In genomic region chr17:77088455-77089117, GRCh38 we compare ENCODE assay signal across 1 cellular context.
TF ChIP-seq lines count a peak whose summit lies in the region.

No MANE protein-coding gene starts in this region.

TF ChIP-seq in HepG2, 621 proteins besides CTCF, POLR2A, EP300 and RAD21 (continued from another document):
- TF ChIP-seq BCLAF1 (IDR thresholded peaks at IDR 0.05): no peak
- peak; percentile 62; the same call in 1 of the 2 replicates for TF ChIP-seq ARID2 (CRISPR knock-in tag; IDR thresholded peaks at IDR 0.05; ENCODE audit: borderline replicate concordance)
- TF ChIP-seq ZKSCAN5 (CRISPR knock-in tag; IDR thresholded peaks at IDR 0.05): peak; percentile 61
- no peak for TF ChIP-seq FIP1L1 (IDR thresholded peaks at IDR 0.05; ENCODE audit: borderline replicate concordance, insufficient read depth, low read depth, low read length)
- no peak for TF ChIP-seq ZSCAN12 (CRISPR knock-in tag; IDR thresholded peaks at IDR 0.05)
- TF ChIP-seq NR2C2 (CRISPR knock-in tag; IDR thresholded peaks at IDR 0.05; ENCODE audit: borderline replicate concordance): peak; percentile 93
- no peak for TF ChIP-seq SP1 (IDR thresholded peaks at IDR 0.05)
- peak; percentile 78 for TF ChIP-seq SP1 (CRISPR knock-in tag; IDR thresholded peaks at IDR 0.05)
- TF ChIP-seq ZNF20 (CRISPR knock-in tag; IDR thresholded peaks at IDR 0.05): peak; percentile 74; the same call in 1 of the 2 replicates
- TF ChIP-seq ZNF367 (CRISPR knock-in tag; IDR thresholded peaks at IDR 0.05; ENCODE audit: borderline replicate concordance): peak; percentile 44; the same call in 1 of the 2 replicates
- TF ChIP-seq CREBL2 (CRISPR knock-in tag; IDR thresholded peaks at IDR 0.05; ENCODE audit: borderline replicate concordance): no peak
- TF ChIP-seq CENPX (CRISPR knock-in tag; IDR thresholded peaks at IDR 0.05): no peak
- TF ChIP-seq ERF (CRISPR knock-in tag; IDR thresholded peaks at IDR 0.05): peak; percentile 99
- no peak for TF ChIP-seq TRIM22 (IDR thresholded peaks at IDR 0.05)
- TF ChIP-seq ATF6 (CRISPR knock-in tag; conservative IDR thresholded peaks at IDR 0.05): peak; percentile 86; the same call in 1 of the 2 replicates
- peak; percentile 86; the same call in 1 of the 2 replicates for TF ChIP-seq GTF3A (CRISPR knock-in tag; conservative IDR thresholded peaks at IDR 0.05)
- TF ChIP-seq ZNF543 (CRISPR knock-in tag; IDR thresholded peaks at IDR 0.05): peak; percentile 91
- no peak for TF ChIP-seq TBP (CRISPR knock-in tag; IDR thresholded peaks at IDR 0.05)
- TF ChIP-seq MLX (CRISPR knock-in tag; IDR thresholded peaks at IDR 0.05): peak; percentile 84
- TF ChIP-seq ZNF773 (CRISPR knock-in tag; IDR thresholded peaks at IDR 0.05; ENCODE audit: borderline replicate concordance): 0 out of 2 replicates have a peak, but pooled peaks have one; percentile 80
- TF ChIP-seq RBFOX2 (IDR thresholded peaks at IDR 0.05; ENCODE audit: low read depth, low read length): peak; percentile 95
- TF ChIP-seq PRDM15 (CRISPR knock-in tag; IDR thresholded peaks at IDR 0.05): 0 out of 2 replicates have a peak, but pooled peaks have one; percentile 27
- TF ChIP-seq ZNF710 (CRISPR knock-in tag; IDR thresholded peaks at IDR 0.05; ENCODE audit: borderline replicate concordance): peak; percentile 87; the same call in 1 of the 2 replicates
- peak; percentile 65; the same call in 1 of the 2 replicates for TF ChIP-seq ZNF569 (CRISPR knock-in tag; IDR thresholded peaks at IDR 0.05; ENCODE audit: borderline replicate concordance)
- TF ChIP-seq ZFP36L2 (CRISPR knock-in tag; IDR thresholded peaks at IDR 0.05): peak; percentile 76; the same call in 1 of the 2 replicates
- TF ChIP-seq ZNF770 (CRISPR knock-in tag; IDR thresholded peaks at IDR 0.05): peak; percentile 26; the same call in 1 of the 2 replicates
- TF ChIP-seq ARID5B (CRISPR knock-in tag; IDR thresholded peaks at IDR 0.05): peak; percentile 81
